16 cellular contexts compared by ENCODE assay signal in genomic region chr5:18605186-18605585, GRCh38.
A peak's percentile ranks its signal among the peaks of the same experiment; 100 is the strongest.
DNase-seq lines count a peak whose midpoint lies in the region; ATAC-seq, FAIRE-seq and TF ChIP-seq lines count a peak whose summit lies in the region.
"Had no signal": no experiment of that assay in that cellular context is flagged by ENCODE, and none has a peak within 500 bp of the region (broad histone marks: within the 10 kb centered on the region; RNA-seq: fewer than 3 reads in every experiment).

No MANE protein-coding gene starts in this region.

- no peaks in the 10 kb centered on the region for H3K9me3 ChIP-seq in GM12878 (replicated peaks; ENCODE audit: control insufficient read depth, insufficient read depth, low read length)
- no peaks in the 10 kb centered on the region for H3K9me3 ChIP-seq in stomach

- FAIRE-seq in GM12878 (lab: Jason Lieb, UNC) (no peak), urothelium cell line (lab: Jason Lieb, UNC) (peak; percentile 5)
- FAIRE-seq: A204.1, GM12891 had no signal

- H2AFZ ChIP-seq in GM12878 (ENCODE audit: control insufficient read depth, low read depth, low read length): no peak overlapping the region

- no peaks in the 10 kb centered on the region for H3K79me2 ChIP-seq in GM12878 (ENCODE audit: control insufficient read depth, insufficient read depth, low read length)

- no peak for DNase-seq in GM12878 (ENCODE audit: low read depth, low spot score)
- no peak for DNase-seq in urothelium cell line (ENCODE audit: low spot score)
- no peak for DNase-seq in central memory CD4-positive, alpha-beta T cell
- no peak for DNase-seq in activated CD4-positive, alpha-beta T cell treated with anti-CD3 and anti-CD28 coated beads, Interleukin-2, amount 50 U/mL, for 4 hours
- DNase-seq in stomach: no peak
- DNase-seq: C1 segment of cervical spinal cord; Calu3; CD4-positive, alpha-beta T cell; DMS 273 treated with DMSO at 0.1 percent for 48 hours; IMR-90; KBM-7 had no signal

- no TSS peak for BruUV-seq in GM12878 (replicated peaks; lab: Mats Ljungman, UMichigan)

- H3K4me3 ChIP-seq in GM12878 (no peak overlapping the region), stomach (no peak overlapping the region)

- POLR2A ChIA-PET in GM12878 (lab: Charles Lee): no interaction called here

- no peak overlapping the region for H3K4me2 ChIP-seq in GM12878 (ENCODE audit: control insufficient read depth, insufficient read depth)

- in situ Hi-C loops in GM12878 (cut with MboI): no loop called here

- no peak overlapping the region for H3K9ac ChIP-seq in GM12878 (ENCODE audit: control insufficient read depth, insufficient read depth, low read length)

- no peak for TF ChIP-seq EP300 in GM12878 (IDR thresholded peaks at IDR 0.05; ENCODE audit: borderline replicate concordance in 1 of 2, control insufficient read depth in 1 of 2, low read depth in 2 of 2, low read length in 2 of 2)
- no peak for TF ChIP-seq EP300 in stomach (IDR thresholded peaks at IDR 0.05)

- H3K4me1 ChIP-seq in GM12878 (ENCODE audit: control insufficient read depth, insufficient read depth, low read length) (no peaks in the 10 kb centered on the region), stomach (no peaks in the 10 kb centered on the region)

- TF ChIP-seq CTCF in GM12878 (IDR thresholded peaks at IDR 0.05 in 2 of 3, conservative IDR thresholded peaks at IDR 0.05 in 1 of 3; ENCODE audit: control insufficient read depth in 2 of 3, extremely low read depth in 1 of 3, insufficient read depth in 1 of 3, low read depth in 3 of 3, low read length in 3 of 3) (no peak), stomach (IDR thresholded peaks at IDR 0.05) (no peak)

- CTCF ChIA-PET in GM12878 (lab: Yijun Ruan, JAX): no interaction called here

- H3K27ac ChIP-seq in GM12878 (ENCODE audit: control insufficient read depth, insufficient read depth) (no peak overlapping the region), stomach (no peak overlapping the region)

- SMC1A ChIA-PET in GM12878 (lab: Charles Lee; ENCODE audit: uncharacterized antibody, unreplicated experiment): no interaction called here

- no peaks in the 10 kb centered on the region for H4K20me1 ChIP-seq in GM12878 (ENCODE audit: control insufficient read depth, insufficient read depth)

- no peak for TF ChIP-seq RAD21 in GM12878 (IDR thresholded peaks at IDR 0.05; ENCODE audit: insufficient read depth, low read depth, low read length)

- TF ChIP-seq POLR2A in GM12878 (IDR thresholded peaks at IDR 0.05; ENCODE audit: low read depth, low read length) (no peak), stomach (IDR thresholded peaks at IDR 0.05) (no peak)

- RAD21 ChIA-PET in GM12878 (lab: Charles Lee; ENCODE audit: unreplicated experiment): no interaction called here

- H3K36me3 ChIP-seq in GM12878 (ENCODE audit: control insufficient read depth in 2 of 2, insufficient read depth in 2 of 2, low read length in 1 of 2) (no peaks in the 10 kb centered on the region), stomach (no peaks in the 10 kb centered on the region)

- intact Hi-C loops in GM12878 (cut with micrococcal nuclease; ENCODE audit: unreplicated experiment) (no loop called here), stomach (cut with DNase I; ENCODE audit: low total_unique reads) (no loop called here)

- H3K27me3 ChIP-seq in GM12878 (replicated peaks in 1 of 2; ENCODE audit: control insufficient read depth in 2 of 2, insufficient read depth in 2 of 2, low read length in 1 of 2) (no peaks in the 10 kb centered on the region), stomach (no peaks in the 10 kb centered on the region)

- ATAC-seq in HG02571 (IDR thresholded peaks at IDR 0.05; ENCODE audit: unreplicated experiment) (peak; percentile 47), HG03442 (IDR thresholded peaks at IDR 0.05; ENCODE audit: unreplicated experiment) (peak; percentile 69), GM12878 (peak; percentile 69)
- ATAC-seq: HCT116 had no signal

TF ChIP-seq in GM12878, 131 proteins besides CTCF, POLR2A, EP300 and RAD21:
- TF ChIP-seq NFXL1 (IDR thresholded peaks at IDR 0.05; ENCODE audit: borderline replicate concordance) (no peak), PBX3 (IDR thresholded peaks at IDR 0.05; ENCODE audit: insufficient replicate concordance, low read depth, low read length) (no peak), RELB (IDR thresholded peaks at IDR 0.05; ENCODE audit: low read depth) (no peak), ASH2L (IDR thresholded peaks at IDR 0.05; ENCODE audit: borderline replicate concordance, low read depth) (no peak), IRF4 (IDR thresholded peaks at IDR 0.05; ENCODE audit: low read depth, low read length) (no peak), NFIC (IDR thresholded peaks at IDR 0.05; ENCODE audit: low read depth, low read length) (no peak), SMC3 (IDR thresholded peaks at IDR 0.05; ENCODE audit: borderline replicate concordance, low read length) (no peak), TCF12 (IDR thresholded peaks at IDR 0.05; ENCODE audit: low read depth, low read length) (no peak), MTA2 (IDR thresholded peaks at IDR 0.05; ENCODE audit: low read depth) (no peak), ZSCAN29 (IDR thresholded peaks at IDR 0.05) (no peak), ATF7 (IDR thresholded peaks at IDR 0.05; ENCODE audit: low read depth) (no peak), STAT3 (IDR thresholded peaks at IDR 0.05; ENCODE audit: low read depth, low read length) (no peak), EGR1 (IDR thresholded peaks at IDR 0.05; ENCODE audit: borderline replicate concordance in 1 of 2, low read depth in 2 of 2, low read length in 2 of 2) (no peak), IKZF2 (IDR thresholded peaks at IDR 0.05) (no peak), BCL3 (IDR thresholded peaks at IDR 0.05; ENCODE audit: borderline replicate concordance, insufficient read depth, low read depth, low read length, poor library complexity, severe bottlenecking) (no peak), SP1 (IDR thresholded peaks at IDR 0.05; ENCODE audit: low read depth, low read length) (no peak), HCFC1 (IDR thresholded peaks at IDR 0.05; ENCODE audit: low read length) (no peak)
- TF ChIP-seq, protein P1, sequence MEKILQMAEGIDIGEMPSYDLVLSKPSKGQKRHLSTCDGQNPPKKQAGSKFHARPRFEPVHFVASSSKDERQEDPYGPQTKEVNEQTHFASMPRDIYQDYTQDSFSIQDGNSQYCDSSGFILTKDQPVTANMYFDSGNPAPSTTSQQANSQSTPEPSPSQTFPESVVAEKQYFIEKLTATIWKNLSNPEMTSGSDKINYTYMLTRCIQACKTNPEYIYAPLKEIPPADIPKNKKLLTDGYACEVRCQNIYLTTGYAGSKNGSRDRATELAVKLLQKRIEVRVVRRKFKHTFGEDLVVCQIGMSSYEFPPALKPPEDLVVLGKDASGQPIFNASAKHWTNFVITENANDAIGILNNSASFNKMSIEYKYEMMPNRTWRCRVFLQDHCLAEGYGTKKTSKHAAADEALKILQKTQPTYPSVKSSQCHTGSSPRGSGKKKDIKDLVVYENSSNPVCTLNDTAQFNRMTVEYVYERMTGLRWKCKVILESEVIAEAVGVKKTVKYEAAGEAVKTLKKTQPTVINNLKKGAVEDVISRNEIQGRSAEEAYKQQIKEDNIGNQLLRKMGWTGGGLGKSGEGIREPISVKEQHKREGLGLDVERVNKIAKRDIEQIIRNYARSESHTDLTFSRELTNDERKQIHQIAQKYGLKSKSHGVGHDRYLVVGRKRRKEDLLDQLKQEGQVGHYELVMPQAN (conservative IDR thresholded peaks at IDR 0.05): no peak
